ENCODE assay signal across 26 cellular contexts in the genomic region with DNA sequence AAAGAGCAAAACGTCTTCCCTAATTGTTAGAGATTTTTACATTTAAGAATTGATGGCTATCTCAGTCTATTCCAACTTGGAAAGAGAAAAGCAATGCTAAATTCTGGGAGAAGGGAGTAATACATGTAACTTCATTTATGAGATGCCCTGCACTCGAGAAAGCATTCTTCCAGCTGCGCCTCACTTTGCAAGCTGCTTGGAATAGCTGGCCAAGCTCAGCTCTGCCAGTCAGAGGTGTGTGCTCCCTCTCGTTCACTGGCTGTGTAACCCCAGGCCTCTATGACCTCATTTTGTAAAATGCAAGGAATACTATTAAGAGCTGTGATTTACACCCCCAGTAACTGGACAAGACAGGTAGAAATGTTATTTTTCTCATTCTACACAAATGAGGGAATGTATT.
DNase-seq lines count a peak whose midpoint lies in the region; ATAC-seq, FAIRE-seq and TF ChIP-seq lines count a peak whose summit lies in the region.
"Had no signal": no experiment of that assay in that cellular context is flagged by ENCODE, and none has a peak within 500 bp of the region (broad histone marks: within the 10 kb centered on the region; RNA-seq: fewer than 3 reads in every experiment).

No MANE protein-coding gene starts in this region.

- H3K27me3 Mint-ChIP-seq in GM23338 (ENCODE audit: insufficient read depth, low read depth, poor library complexity) = peaks cover 32% of the 10 kb centered on the region
- H3K27me3 Mint-ChIP-seq in astrocyte (ENCODE audit: low read depth, unreplicated experiment) = peaks cover 26% of the 10 kb centered on the region
- H3K27me3 Mint-ChIP-seq in neural progenitor cell (ENCODE audit: insufficient read depth, low read depth) = peaks cover 12% of the 10 kb centered on the region
- peaks cover 11 to 42% of the 10 kb centered on the region in 2 donors for H3K27me3 Mint-ChIP-seq in natural killer cell (ENCODE audit: low read depth in 2 of 2)

- no peaks in the 10 kb centered on the region for H3K36me3 ChIP-seq in GM23338 (ENCODE audit: insufficient read depth)
- no peaks in the 10 kb centered on the region for H3K36me3 ChIP-seq in astrocyte (ENCODE audit: insufficient read depth, low read length)
- H3K36me3 ChIP-seq in neural progenitor cell = no peaks in the 10 kb centered on the region
- no peaks in the 10 kb centered on the region for H3K36me3 ChIP-seq in lower lobe of right lung
- H3K36me3 ChIP-seq: SJSA1 had no signal

- H3K36me3 Mint-ChIP-seq in GM23338 (ENCODE audit: low read depth) (no peaks in the 10 kb centered on the region), astrocyte (ENCODE audit: low read depth, unreplicated experiment) (no peaks in the 10 kb centered on the region), neural progenitor cell (no peaks in the 10 kb centered on the region), natural killer cell (no peaks in the 10 kb centered on the region)
- H3K36me3 Mint-ChIP-seq: CD14-positive monocyte had no signal

- H3K4me1 ChIP-seq in GM23338 (ENCODE audit: insufficient read depth) (peaks cover 44% of the 10 kb centered on the region), astrocyte (ENCODE audit: insufficient read depth, low read length) (no peaks in the 10 kb centered on the region), neural progenitor cell (peaks cover 27% of the 10 kb centered on the region), lower lobe of right lung (no peaks in the 10 kb centered on the region)
- H3K4me1 ChIP-seq: A549 had no signal

- TF ChIP-seq CTCF in GM23338 (conservative IDR thresholded peaks at IDR 0.05; ENCODE audit: low read depth in 2 of 2) = no peak
- no peak for TF ChIP-seq CTCF in astrocyte (IDR thresholded peaks at IDR 0.05; ENCODE audit: insufficient read depth, low read depth, low read length)
- TF ChIP-seq CTCF in neural progenitor cell (IDR thresholded peaks at IDR 0.05) = no peak
- TF ChIP-seq CTCF in natural killer cell (IDR thresholded peaks at IDR 0.05) = no peak
- no peak for TF ChIP-seq CTCF in lower lobe of right lung (IDR thresholded peaks at IDR 0.05)

- H3K4me1 Mint-ChIP-seq in GM23338 (peaks cover 52% of the 10 kb centered on the region), astrocyte (ENCODE audit: low read depth, unreplicated experiment) (peaks cover 3% of the 10 kb centered on the region), neural progenitor cell (peaks cover 10% of the 10 kb centered on the region), natural killer cell (no peaks in the 10 kb centered on the region)
- H3K4me1 Mint-ChIP-seq: B cell, CD14-positive monocyte had no signal

- H3K9me3 Mint-ChIP-seq in GM23338 (no peaks in the 10 kb centered on the region), astrocyte (ENCODE audit: unreplicated experiment) (no peaks in the 10 kb centered on the region), neural progenitor cell (no peaks in the 10 kb centered on the region), natural killer cell (no peaks in the 10 kb centered on the region)
- H3K9me3 Mint-ChIP-seq: IgD-negative memory B cell had no signal

- H3F3A ChIP-seq in GM23338 (replicated peaks; ENCODE audit: low read depth) (no peaks in the 10 kb centered on the region), neural progenitor cell (ENCODE audit: low read depth) (peaks cover 48% of the 10 kb centered on the region)

- peaks cover 40% of the 10 kb centered on the region for H3K27me3 ChIP-seq in GM23338 (ENCODE audit: insufficient read depth)
- peaks cover 5% of the 10 kb centered on the region for H3K27me3 ChIP-seq in astrocyte (ENCODE audit: insufficient read depth, low read length)
- peaks cover 28% of the 10 kb centered on the region for H3K27me3 ChIP-seq in neural progenitor cell
- peaks cover 10% of the 10 kb centered on the region for H3K27me3 ChIP-seq in lower lobe of right lung (ENCODE audit: low read depth)

- H3K9me3 ChIP-seq in astrocyte (ENCODE audit: insufficient read depth, low read depth, low read length) (no peaks in the 10 kb centered on the region), neural progenitor cell (ENCODE audit: low read depth) (no peaks in the 10 kb centered on the region), lower lobe of right lung (no peaks in the 10 kb centered on the region)
- H3K9me3 ChIP-seq: A549, SJSA1 had no signal

- DNase-seq in GM23338 (ENCODE audit: low spot score) (no peak), NCI-H524 treated with DMSO at 0.1 percent for 48 hours (lab: John Stamatoyannopoulos, UW) (peak; percentile 72), astrocyte (ENCODE audit: low read depth) (no peak), neural progenitor cell (ENCODE audit: low spot score) (no peak), natural killer cell (no peak), head of caudate nucleus (no peak), lower lobe of right lung (no peak)
- DNase-seq: DMS53, GF-D8, HCEC 1CT, MV-4-11, NCI-H1105 treated with DMSO at 0.1 percent for 48 hours, NCI-H1694, NCI-H2081, NCI-H2171, NCI-H446 treated with DMSO at 0.1 percent for 48 hours, NCI-H748 treated with DMSO at 0.1 percent for 48 hours, OCI-M1, T-helper 1 cell had no signal

- peak; percentile 27 for ATAC-seq in GM23338
- ATAC-seq in natural killer cell = no peak
- ATAC-seq in lower lobe of right lung = no peak
- ATAC-seq: A549, Right ventricle myocardium inferior had no signal

- no peak overlapping the region for H3K27ac Mint-ChIP-seq in GM23338
- peak overlapping the region; percentile 2 for H3K27ac Mint-ChIP-seq in astrocyte (ENCODE audit: unreplicated experiment)
- H3K27ac Mint-ChIP-seq in neural progenitor cell = no peak overlapping the region
- H3K27ac Mint-ChIP-seq in natural killer cell = no peak overlapping the region
- H3K27ac Mint-ChIP-seq: B cell, CD14-positive monocyte, IgD-negative memory B cell had no signal

- H3K9ac ChIP-seq in astrocyte (ENCODE audit: low read length) (no peak overlapping the region), neural progenitor cell (no peak overlapping the region)

- intact Hi-C loops in natural killer cell (cut with micrococcal nuclease) = no loop called here
- intact Hi-C loops in head of caudate nucleus (cut with DNase I) = no loop called here
- intact Hi-C loops in lower lobe of right lung (cut with DNase I) = no loop called here

- H4K20me1 ChIP-seq in GM23338 (replicated peaks; ENCODE audit: insufficient read depth) (no peaks in the 10 kb centered on the region), astrocyte (ENCODE audit: insufficient read depth, low read length) (no peaks in the 10 kb centered on the region), neural progenitor cell (ENCODE audit: low read depth) (no peaks in the 10 kb centered on the region)

- peak overlapping the region; percentile 69 for H3K4me2 ChIP-seq in GM23338
- H3K4me2 ChIP-seq in astrocyte (ENCODE audit: low read length) = no peak overlapping the region
- H3K4me2 ChIP-seq in neural progenitor cell = peak overlapping the region; percentile 69
- H3K4me2 ChIP-seq: A549 had no signal

- H2AFZ ChIP-seq in GM23338 = no peak overlapping the region
- no peak overlapping the region for H2AFZ ChIP-seq in astrocyte (ENCODE audit: low read depth, low read length)
- no peak overlapping the region for H2AFZ ChIP-seq in neural progenitor cell (replicated peaks)

- peak overlapping the region; percentile 31; the same call in 1 of the 3 replicates for H3K4me3 Mint-ChIP-seq in GM23338
- H3K4me3 Mint-ChIP-seq in astrocyte (ENCODE audit: unreplicated experiment) = no peak overlapping the region
- no peak overlapping the region for H3K4me3 Mint-ChIP-seq in neural progenitor cell
- H3K4me3 Mint-ChIP-seq in natural killer cell = no peak overlapping the region
- H3K4me3 Mint-ChIP-seq: B cell had no signal

- FAIRE-seq in astrocyte (lab: Jason Lieb, UNC) = no peak
- FAIRE-seq: A549, RCC 7860 had no signal

- no peak overlapping the region for H3K27ac ChIP-seq in GM23338 (ENCODE audit: low read depth)
- H3K27ac ChIP-seq in astrocyte (ENCODE audit: low read depth, low read length) = no peak overlapping the region
- no peak overlapping the region for H3K27ac ChIP-seq in neural progenitor cell
- H3K27ac ChIP-seq in lower lobe of right lung = no peak overlapping the region
- H3K27ac ChIP-seq: A549, SJSA1 had no signal

- no peaks in the 10 kb centered on the region for H3K79me2 ChIP-seq in GM23338 (replicated peaks; ENCODE audit: insufficient read depth)
- no peaks in the 10 kb centered on the region for H3K79me2 ChIP-seq in astrocyte (ENCODE audit: insufficient read depth, low read length)
- no peaks in the 10 kb centered on the region for H3K79me2 ChIP-seq in neural progenitor cell (ENCODE audit: low read depth)

- H3K9me2 ChIP-seq in GM23338 (ENCODE audit: insufficient read depth) = no peaks in the 10 kb centered on the region

- peak overlapping the region; percentile 27 for H3K4me3 ChIP-seq in GM23338
- H3K4me3 ChIP-seq in astrocyte (ENCODE audit: insufficient read depth, low read depth, low read length) = no peak overlapping the region
- peak overlapping the region; percentile 14 for H3K4me3 ChIP-seq in neural progenitor cell
- H3K4me3 ChIP-seq in lower lobe of right lung = no peak overlapping the region
- H3K4me3 ChIP-seq: A549, SJSA1 had no signal

TF ChIP-seq in GM23338, 12 proteins besides CTCF, POLR2A, EP300 and RAD21 (continues in another document):
- TF ChIP-seq JUNB (IDR thresholded peaks at IDR 0.05; ENCODE audit: unreplicated experiment) = no peak
- TF ChIP-seq STAT1 (IDR thresholded peaks at IDR 0.05; ENCODE audit: unreplicated experiment) = no peak
- TF ChIP-seq EZH2phosphoT487 (IDR thresholded peaks at IDR 0.05; ENCODE audit: unreplicated experiment) = no peak

Comparison
In these comparisons a context has a peak if more than half of its experiments do, and no peak if none do; other contexts are left out.
1. H3K4me3 ChIP-seq: peak in GM23338 (single experiment) and neural progenitor cell (single experiment); none in astrocyte (single experiment) and lower lobe of right lung (single experiment).